ENCODE assay signal across 21 cellular contexts in genomic region chr17:22704674-22705073, GRCh38.
"Had no signal": no experiment of that assay in that cellular context is flagged by ENCODE, and none has a peak within 500 bp of the region (broad histone marks: within the 10 kb centered on the region; RNA-seq: fewer than 3 reads in every experiment).

No MANE protein-coding gene starts in this region.

- ATAC-seq: activated CD8-positive, alpha-beta memory T cell treated with anti-CD3 and anti-CD28 coated beads, Interleukin-2, amount 10 ng/mL, durations not matched to agents 7 days and 5 days; body of pancreas; left colon; lower lobe of right lung; naive thymus-derived CD8-positive, alpha-beta T cell; psoas muscle; right cardiac atrium had no signal

- H3K27ac ChIP-seq: body of pancreas, dorsolateral prefrontal cortex, epithelial cell of prostate, lower lobe of right lung, ovary, psoas muscle, testis had no signal

- DNase-seq: activated CD4-positive, alpha-beta memory T cell treated with anti-CD3 and anti-CD28 coated beads, Interleukin-2, amount 10 ng/mL, durations not matched to agents 7 days and 5 days; activated CD4-positive, alpha-beta T cell treated with anti-CD3 and anti-CD28 coated beads for 48 hours; activated CD4-positive, CD25-positive, alpha-beta regulatory T cell; activated CD8-positive, alpha-beta memory T cell treated with anti-CD3 and anti-CD28 coated beads, Interleukin-2, amount 10 ng/mL, durations not matched to agents 7 days and 5 days; activated naive CD8-positive, alpha-beta T cell treated with anti-CD3 and anti-CD28 coated beads for 36 hours; body of pancreas; central memory CD4-positive, alpha-beta T cell; dorsolateral prefrontal cortex; foreskin fibroblast; glutamatergic neuron; hippocampal formation; islet precursor cell; left colon; lower lobe of right lung; naive thymus-derived CD8-positive, alpha-beta T cell; ovary; psoas muscle; right cardiac atrium; stimulated activated CD4-positive, alpha-beta T cell treated with anti-CD3 and anti-CD28 coated beads, Interleukin-4, amount 100 ng/mL, for 1 hour; testis had no signal
